In genomic region chr12:119780786-119781434, GRCh38 we compare ENCODE assay signal across 8 cellular contexts.
DNase-seq lines count a peak whose midpoint lies in the region; ATAC-seq, FAIRE-seq and TF ChIP-seq lines count a peak whose summit lies in the region.

No MANE protein-coding gene starts in this region.

- H3K4me3 ChIP-seq in tibial nerve: no peak overlapping the region

- WGBS in tibial nerve, 2 donors: 25 to 29% methylated on average over 8 of the region's 8 CpGs

- no peak for TF ChIP-seq POLR2A in tibial nerve (IDR thresholded peaks at IDR 0.05)

- ATAC-seq in HG03521 (IDR thresholded peaks at IDR 0.05; ENCODE audit: unreplicated experiment): no peak
- ATAC-seq in GM18868 (IDR thresholded peaks at IDR 0.05; ENCODE audit: unreplicated experiment): no peak
- no peak for ATAC-seq in HG02840 (IDR thresholded peaks at IDR 0.05; ENCODE audit: low FRiP score, unreplicated experiment)

- H3K4me1 ChIP-seq in tibial nerve: peaks cover 0 to 19% (median 0%) of the 10 kb centered on the region in 4 donors

- H3K36me3 ChIP-seq in tibial nerve: peaks cover 0 to 25% (median 0%) of the 10 kb centered on the region in 3 donors

- no peaks in the 10 kb centered on the region for H3K27me3 ChIP-seq in tibial nerve

- no peak for TF ChIP-seq EP300 in tibial nerve (IDR thresholded peaks at IDR 0.05)

- peak overlapping the region in 2 of 4 donors; percentile 29 to 53 for H3K27ac ChIP-seq in tibial nerve

- H3K9me3 ChIP-seq in tibial nerve: peaks cover 0 to 3% (median 0%) of the 10 kb centered on the region in 4 donors

- peak; percentile 68 to 81 (median 71) for TF ChIP-seq CTCF in tibial nerve (IDR thresholded peaks at IDR 0.05)

- FAIRE-seq in islet of Langerhans (lab: Jason Lieb, UNC): peak; percentile 9

- DNase-seq in D341Med (ENCODE audit: low spot score): peak; percentile 58
- DNase-seq in HuH-7 (ENCODE audit: low spot score): peak; percentile 51
- DNase-seq in amniotic epithelial cell (ENCODE audit: low read depth): peak; percentile 52
- DNase-seq in tibial nerve (ENCODE audit: low spot score in 2 of 2): peak in 1 of 2 donors; percentile 52
